In genomic region chr5:55307383-55308253, GRCh38 we compare ENCODE assay signal across 8 cellular contexts. TPM values are rescaled to one million over a fixed set of nuclear protein-coding genes. Genes with fewer than 3 reads are reported as not detected.
DNase-seq lines count a peak whose midpoint lies in the region; ATAC-seq, FAIRE-seq and TF ChIP-seq lines count a peak whose summit lies in the region.

A gene with protein sequence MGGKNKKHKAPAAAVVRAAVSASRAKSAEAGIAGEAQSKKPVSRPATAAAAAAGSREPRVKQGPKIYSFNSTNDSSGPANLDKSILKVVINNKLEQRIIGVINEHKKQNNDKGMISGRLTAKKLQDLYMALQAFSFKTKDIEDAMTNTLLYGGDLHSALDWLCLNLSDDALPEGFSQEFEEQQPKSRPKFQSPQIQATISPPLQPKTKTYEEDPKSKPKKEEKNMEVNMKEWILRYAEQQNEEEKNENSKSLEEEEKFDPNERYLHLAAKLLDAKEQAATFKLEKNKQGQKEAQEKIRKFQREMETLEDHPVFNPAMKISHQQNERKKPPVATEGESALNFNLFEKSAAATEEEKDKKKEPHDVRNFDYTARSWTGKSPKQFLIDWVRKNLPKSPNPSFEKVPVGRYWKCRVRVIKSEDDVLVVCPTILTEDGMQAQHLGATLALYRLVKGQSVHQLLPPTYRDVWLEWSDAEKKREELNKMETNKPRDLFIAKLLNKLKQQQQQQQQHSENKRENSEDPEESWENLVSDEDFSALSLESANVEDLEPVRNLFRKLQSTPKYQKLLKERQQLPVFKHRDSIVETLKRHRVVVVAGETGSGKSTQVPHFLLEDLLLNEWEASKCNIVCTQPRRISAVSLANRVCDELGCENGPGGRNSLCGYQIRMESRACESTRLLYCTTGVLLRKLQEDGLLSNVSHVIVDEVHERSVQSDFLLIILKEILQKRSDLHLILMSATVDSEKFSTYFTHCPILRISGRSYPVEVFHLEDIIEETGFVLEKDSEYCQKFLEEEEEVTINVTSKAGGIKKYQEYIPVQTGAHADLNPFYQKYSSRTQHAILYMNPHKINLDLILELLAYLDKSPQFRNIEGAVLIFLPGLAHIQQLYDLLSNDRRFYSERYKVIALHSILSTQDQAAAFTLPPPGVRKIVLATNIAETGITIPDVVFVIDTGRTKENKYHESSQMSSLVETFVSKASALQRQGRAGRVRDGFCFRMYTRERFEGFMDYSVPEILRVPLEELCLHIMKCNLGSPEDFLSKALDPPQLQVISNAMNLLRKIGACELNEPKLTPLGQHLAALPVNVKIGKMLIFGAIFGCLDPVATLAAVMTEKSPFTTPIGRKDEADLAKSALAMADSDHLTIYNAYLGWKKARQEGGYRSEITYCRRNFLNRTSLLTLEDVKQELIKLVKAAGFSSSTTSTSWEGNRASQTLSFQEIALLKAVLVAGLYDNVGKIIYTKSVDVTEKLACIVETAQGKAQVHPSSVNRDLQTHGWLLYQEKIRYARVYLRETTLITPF (N-terminal part only) (minus strand): TSS chr5:55307694. CDS start chr5:55307573, 121 bp downstream.
MTREX (plus strand) TSS chr5:55307989; CDS start chr5:55308014, 25 bp downstream.

- H3K36me3 ChIP-seq in heart left ventricle: no peaks in the 10 kb centered on the region

- H3K4me3 ChIP-seq in heart left ventricle: peak within 1 kb of the TSS; percentile 55 to 91 (median 76)

- DNase-seq in GM12892 (ENCODE audit: insufficient read length) (peak; percentile 81), NCI-H1436 (lab: John Stamatoyannopoulos, UW) (peak; percentile 84), SW480 (ENCODE audit: low spot score) (peak; percentile 87), heart left ventricle (peak; percentile 92 to 94 (median 94)), pons (ENCODE audit: low spot score) (peak; percentile 91), type B pancreatic cell (ENCODE audit: extremely low spot score, unreplicated experiment) (peak; percentile 90)

- peak; percentile 92 for ATAC-seq in HG02840 (IDR thresholded peaks at IDR 0.05; ENCODE audit: low FRiP score, unreplicated experiment)
- ATAC-seq in heart left ventricle: peak; percentile 96 to 97 (median 97)

- H3K27me3 ChIP-seq in heart left ventricle: no peaks in the 10 kb centered on the region

- H3K4me1 ChIP-seq in heart left ventricle: peaks cover 4 to 72% (median 59%) of the 10 kb centered on the region in 12 donors

- 0% methylated on average over 62 of the region's 62 CpGs for WGBS in adipose tissue, 3 donors
- 0 to 1% (median 0%) methylated on average over 48 to 62 of the region's 62 CpGs for WGBS in heart left ventricle, 4 donors

- H3K4me1 Mint-ChIP-seq in type B pancreatic cell (ENCODE audit: unreplicated experiment): peaks cover 12% of the 10 kb centered on the region

- peak; percentile 93 for FAIRE-seq in GM12892 (lab: Jason Lieb, UNC)

- no peak within 1 kb of the TSS for H3K27ac Mint-ChIP-seq in type B pancreatic cell

- peak; percentile 97 for TF ChIP-seq POLR2A in GM12892 (IDR thresholded peaks at IDR 0.05; ENCODE audit: low read depth, low read length)
- peak in 1 of 2 donors; percentile 67 for TF ChIP-seq POLR2A in heart left ventricle (IDR thresholded peaks at IDR 0.05)

- no peak within 1 kb of the TSS for H3K4me3 Mint-ChIP-seq in type B pancreatic cell

- TF ChIP-seq CTCF in heart left ventricle (IDR thresholded peaks at IDR 0.05) (no peak), type B pancreatic cell (conservative IDR thresholded peaks at IDR 0.05) (peak; percentile 11)

- H3K9me3 Mint-ChIP-seq in type B pancreatic cell: no peaks in the 10 kb centered on the region

- intact Hi-C loops in heart left ventricle (cut with DNase I): loop anchor here in 1 of 10 donors (5.0 kb wide), 1 partner anchor 135 kb away; the partner anchor contains the start of gene CDC20B

- H3K9me3 ChIP-seq in heart left ventricle: no peaks in the 10 kb centered on the region

- H3K27ac ChIP-seq in adipose tissue (ENCODE audit: low read depth, low read length) (peak within 1 kb of the TSS; percentile 43), heart left ventricle (peak within 1 kb of the TSS; percentile 79 to 98 (median 89))

- H3K36me3 Mint-ChIP-seq in type B pancreatic cell: peaks cover 12% of the 10 kb centered on the region

- no peaks in the 10 kb centered on the region for H3K27me3 Mint-ChIP-seq in type B pancreatic cell

RNA-seq across cellular contexts. Expression of the first gene that starts in this region (rescaled TPM):
- 10.3 TPM for polyA plus RNA-seq in GM12892 (2012; ENCODE audit: missing spikeins)
- polyA plus RNA-seq in adipose tissue (10 to 100 TPM in 1 of 3 donors, 1 to 10 TPM in 2; 6.8 to 12.0 (median 9.2) TPM), heart left ventricle (10 to 100 TPM in 1 of 2 donors, 1 to 10 TPM in 1; 5.1 to 20.8 TPM)
- total RNA-seq in heart left ventricle (10 to 100 TPM; 18.4 to 26.8 (median 22.3) TPM), type B pancreatic cell (ENCODE audit: low replicate concordance) (21.7 and 24.0 TPM in 2 replicates)

RNA-seq across cellular contexts. Expression of gene MTREX, which starts in this region (rescaled TPM):
- 30.8 TPM for polyA plus RNA-seq in GM12892 (2012; ENCODE audit: missing spikeins)
- polyA plus RNA-seq in adipose tissue (10 to 100 TPM; 15.4 to 20.7 (median 18.0) TPM), heart left ventricle (10 to 100 TPM; 18.4 to 34.3 TPM)
- total RNA-seq in heart left ventricle (10 to 100 TPM; 49.6 to 68.8 (median 58.0) TPM), type B pancreatic cell (ENCODE audit: low replicate concordance) (66.0 and 77.5 TPM in 2 replicates)

Comparison
In these comparisons a context has a peak if more than half of its experiments do, and no peak if none do; other contexts are left out.
1. Peak in every context shown above with its lines: DNase-seq, ATAC-seq, H3K4me3 ChIP-seq and H3K27ac ChIP-seq.